Comparison of ENCODE assay signal across 1 cellular context in the genomic region with DNA sequence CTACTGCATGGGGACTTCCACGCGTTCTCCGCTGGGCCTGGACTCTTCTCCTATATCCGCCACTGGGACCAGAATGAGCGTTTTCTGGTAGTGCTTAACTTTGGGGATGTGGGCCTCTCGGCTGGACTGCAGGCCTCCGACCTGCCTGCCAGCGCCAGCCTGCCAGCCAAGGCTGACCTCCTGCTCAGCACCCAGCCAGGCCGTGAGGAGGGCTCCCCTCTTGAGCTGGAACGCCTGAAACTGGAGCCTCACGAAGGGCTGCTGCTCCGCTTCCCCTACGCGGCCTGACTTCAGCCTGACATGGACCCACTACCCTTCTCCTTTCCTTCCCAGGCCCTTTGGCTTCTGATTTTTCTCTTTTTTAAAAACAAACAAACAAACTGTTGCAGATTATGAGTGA.
TF ChIP-seq lines count a peak whose summit lies in the region.

No MANE protein-coding gene starts in this region.

TF ChIP-seq in K562, 482 proteins besides CTCF, POLR2A, EP300 and RAD21:
- TF ChIP-seq RBM22 (IDR thresholded peaks at IDR 0.05; ENCODE audit: low read depth, low read length, poor library complexity, severe bottlenecking) (peak; percentile 86), RBFOX2 (IDR thresholded peaks at IDR 0.05; ENCODE audit: low read depth, low read length) (peak; percentile 85), HMGN3 (IDR thresholded peaks at IDR 0.05; ENCODE audit: borderline replicate concordance, extremely low read depth, insufficient read length, low read depth, low read length) (peak; percentile 61), POLR2G (IDR thresholded peaks at IDR 0.05; ENCODE audit: low read depth, low read length) (peak; percentile 73), POLR2AphosphoS2 (IDR thresholded peaks at IDR 0.05; ENCODE audit: low read length) (no peak; the same call in 1 of the 2 replicates), NBN (IDR thresholded peaks at IDR 0.05; ENCODE audit: low read depth) (no peak), ZFX (CRISPR knock-in tag; IDR thresholded peaks at IDR 0.05) (peak; percentile 43), RAD51 (IDR thresholded peaks at IDR 0.05; ENCODE audit: borderline replicate concordance, low read depth) (no peak), POLR2AphosphoS5 (IDR thresholded peaks at IDR 0.05; ENCODE audit: control insufficient read depth, insufficient read depth, low read depth, low read length) (0 out of 2 replicates have a peak, but pooled peaks have one; percentile 28)
- TF ChIP-seq, protein P1, sequence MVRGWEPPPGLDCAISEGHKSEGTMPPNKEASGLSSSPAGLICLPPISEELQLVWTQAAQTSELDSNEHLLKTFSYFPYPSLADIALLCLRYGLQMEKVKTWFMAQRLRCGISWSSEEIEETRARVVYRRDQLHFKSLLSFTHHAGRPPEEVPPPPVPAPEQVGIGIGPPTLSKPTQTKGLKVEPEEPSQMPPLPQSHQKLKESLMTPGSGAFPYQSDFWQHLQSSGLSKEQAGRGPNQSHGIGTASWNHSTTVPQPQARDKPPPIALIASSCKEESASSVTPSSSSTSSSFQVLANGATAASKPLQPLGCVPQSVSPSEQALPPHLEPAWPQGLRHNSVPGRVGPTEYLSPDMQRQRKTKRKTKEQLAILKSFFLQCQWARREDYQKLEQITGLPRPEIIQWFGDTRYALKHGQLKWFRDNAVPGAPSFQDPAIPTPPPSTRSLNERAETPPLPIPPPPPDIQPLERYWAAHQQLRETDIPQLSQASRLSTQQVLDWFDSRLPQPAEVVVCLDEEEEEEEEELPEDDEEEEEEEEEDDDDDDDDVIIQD (CRISPR knock-in tag; IDR thresholded peaks at IDR 0.05): no peak
- TF ChIP-seq, protein P2, sequence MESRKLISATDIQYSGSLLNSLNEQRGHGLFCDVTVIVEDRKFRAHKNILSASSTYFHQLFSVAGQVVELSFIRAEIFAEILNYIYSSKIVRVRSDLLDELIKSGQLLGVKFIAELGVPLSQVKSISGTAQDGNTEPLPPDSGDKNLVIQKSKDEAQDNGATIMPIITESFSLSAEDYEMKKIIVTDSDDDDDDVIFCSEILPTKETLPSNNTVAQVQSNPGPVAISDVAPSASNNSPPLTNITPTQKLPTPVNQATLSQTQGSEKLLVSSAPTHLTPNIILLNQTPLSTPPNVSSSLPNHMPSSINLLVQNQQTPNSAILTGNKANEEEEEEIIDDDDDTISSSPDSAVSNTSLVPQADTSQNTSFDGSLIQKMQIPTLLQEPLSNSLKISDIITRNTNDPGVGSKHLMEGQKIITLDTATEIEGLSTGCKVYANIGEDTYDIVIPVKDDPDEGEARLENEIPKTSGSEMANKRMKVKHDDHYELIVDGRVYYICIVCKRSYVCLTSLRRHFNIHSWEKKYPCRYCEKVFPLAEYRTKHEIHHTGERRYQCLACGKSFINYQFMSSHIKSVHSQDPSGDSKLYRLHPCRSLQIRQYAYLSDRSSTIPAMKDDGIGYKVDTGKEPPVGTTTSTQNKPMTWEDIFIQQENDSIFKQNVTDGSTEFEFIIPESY (CRISPR knock-in tag; IDR thresholded peaks at IDR 0.05): peak; percentile 93
